25 cellular contexts compared by ENCODE assay signal in the genomic region with DNA sequence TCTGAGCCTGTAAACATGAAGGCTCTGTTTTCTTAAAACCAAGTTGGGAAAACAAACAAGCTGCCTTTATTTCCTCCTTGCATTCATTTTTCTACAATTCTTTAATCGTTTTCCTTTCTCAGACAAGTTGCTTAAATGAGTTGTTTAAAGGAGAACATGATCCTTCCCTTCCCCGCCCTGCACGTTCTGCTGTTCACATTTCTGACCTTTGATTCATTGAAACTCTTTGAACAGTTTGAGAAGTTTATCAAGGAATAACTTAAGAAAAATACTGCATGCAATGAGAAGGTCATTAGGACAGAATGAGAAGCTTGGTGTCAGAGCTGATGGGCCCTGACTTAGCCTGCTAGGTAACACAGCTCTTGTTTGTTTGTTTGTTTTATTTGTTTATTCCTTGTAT.
"Had no signal": no experiment of that assay in that cellular context is flagged by ENCODE, and none has a peak within 500 bp of the region (broad histone marks: within the 10 kb centered on the region; RNA-seq: fewer than 3 reads in every experiment).

No MANE protein-coding gene starts in this region.

- H3K4me3 ChIP-seq: PC-9 had no signal

- H3K27me3 Mint-ChIP-seq: activated T-helper 17 cell treated with anti-CD3 and anti-CD28 coated beads, Interleukin-2, amount 50 U/mL, for 72 hours; brain had no signal

- DNase-seq: activated CD4-positive, alpha-beta memory T cell treated with anti-CD3 and anti-CD28 coated beads for 36 hours; activated CD4-positive, alpha-beta T cell treated with anti-CD3 and anti-CD28 coated beads for 48 hours; activated CD4-positive, CD25-positive, alpha-beta regulatory T cell treated with anti-CD3 and anti-CD28 coated beads, Interleukin-2, amount 50 U/mL, for 72 hours; activated CD8-positive, alpha-beta memory T cell treated with anti-CD3 and anti-CD28 coated beads for 24 hours; activated gamma-delta T cell; activated naive CD4-positive, alpha-beta T cell treated with anti-CD3 and anti-CD28 coated beads for 36 hours; activated T-cell treated with anti-CD3 and anti-CD28 coated beads, Interleukin-2, amount 50 U/mL, for 4 hours; amygdala; MM.1S; NCI-H1105; NCI-H1436; NCI-H1694 treated with DMSO at 0.1 percent for 48 hours; NCI-H2081; NCI-H510A treated with DMSO at 0.1 percent for 48 hours; NCI-H69; NK-92 treated with Interleukin-12 subunit alpha and Interleukin-12 subunit beta, amount 100 ng/mL, for 24 hours; PC-9; SHP77 treated with DMSO at 0.1 percent for 48 hours; T-helper 17 cell; T-helper 9 cell had no signal

- H3K36me3 Mint-ChIP-seq: activated CD4-positive, alpha-beta memory T cell treated with anti-CD3 and anti-CD28 coated beads for 36 hours; activated naive CD8-positive, alpha-beta T cell; brain; WTC11 had no signal

- H3K4me3 Mint-ChIP-seq: activated CD4-positive, alpha-beta memory T cell treated with anti-CD3 and anti-CD28 coated beads for 36 hours; activated naive CD4-positive, alpha-beta T cell treated with anti-CD3 and anti-CD28 coated beads for 36 hours; activated naive CD8-positive, alpha-beta T cell; activated T-cell treated with anti-CD3 and anti-CD28 coated beads, Interleukin-2, amount 50 U/mL, for 4 hours; activated T-helper 17 cell treated with anti-CD3 and anti-CD28 coated beads, Interleukin-2, amount 50 U/mL, for 72 hours; brain; central memory CD8-positive, alpha-beta T cell; T-helper 17 cell; WTC11 had no signal

- ATAC-seq: activated T-cell treated with anti-CD3 and anti-CD28 coated beads, Interleukin-2, amount 50 U/mL, for 4 hours; activated T-helper 17 cell treated with anti-CD3 and anti-CD28 coated beads, Interleukin-2, amount 50 U/mL, for 72 hours; T-helper 17 cell had no signal

- H3K27ac ChIP-seq: PC-9 had no signal

- H3K4me2 ChIP-seq: PC-9 had no signal

- H3K27ac Mint-ChIP-seq: activated CD4-positive, alpha-beta memory T cell treated with anti-CD3 and anti-CD28 coated beads for 36 hours; activated naive CD4-positive, alpha-beta T cell treated with anti-CD3 and anti-CD28 coated beads for 36 hours; activated naive CD8-positive, alpha-beta T cell; activated T-helper 17 cell treated with anti-CD3 and anti-CD28 coated beads, Interleukin-2, amount 50 U/mL, for 72 hours; T-helper 17 cell had no signal

- H2AFZ ChIP-seq: PC-9 had no signal

- H3K4me1 Mint-ChIP-seq: activated T-helper 17 cell treated with anti-CD3 and anti-CD28 coated beads, Interleukin-2, amount 50 U/mL, for 72 hours; central memory CD8-positive, alpha-beta T cell; T-helper 17 cell had no signal

- H3K9me3 Mint-ChIP-seq: activated CD4-positive, alpha-beta memory T cell treated with anti-CD3 and anti-CD28 coated beads for 36 hours; activated naive CD4-positive, alpha-beta T cell treated with anti-CD3 and anti-CD28 coated beads for 36 hours; activated T-cell treated with anti-CD3 and anti-CD28 coated beads, Interleukin-2, amount 50 U/mL, for 4 hours; activated T-helper 17 cell treated with anti-CD3 and anti-CD28 coated beads, Interleukin-2, amount 50 U/mL, for 72 hours; brain; central memory CD8-positive, alpha-beta T cell; WTC11 had no signal
